In genomic region chr19:3950871-3951861, GRCh38 we compare ENCODE assay signal across 9 cellular contexts. TPM values are rescaled to one million over a fixed set of nuclear protein-coding genes. Genes with fewer than 3 reads are reported as not detected.
DNase-seq lines count a peak whose midpoint lies in the region; ATAC-seq lines count a peak whose summit lies in the region.
"Had no signal": no experiment of that assay in that cellular context is flagged by ENCODE, and none has a peak within 500 bp of the region (broad histone marks: within the 10 kb centered on the region; RNA-seq: fewer than 3 reads in every experiment).

No MANE protein-coding gene starts in this region.

- H3K9ac ChIP-seq in stomach smooth muscle (ENCODE audit: low read length in 2 of 2) = peak overlapping the region; percentile 75 to 76

- H3K27me3 ChIP-seq in stomach smooth muscle (ENCODE audit: control insufficient read depth in 1 of 2, insufficient read depth in 2 of 2, low read length in 2 of 2) = no peaks in the 10 kb centered on the region

- H3K4me3 Mint-ChIP-seq in activated T-helper 17 cell treated with anti-CD3 and anti-CD28 coated beads, Interleukin-2, amount 50 U/mL, for 72 hours = no peak overlapping the region

- no peaks in the 10 kb centered on the region for H3K27me3 Mint-ChIP-seq in activated T-helper 17 cell treated with anti-CD3 and anti-CD28 coated beads, Interleukin-2, amount 50 U/mL, for 72 hours

- DNase-seq in NCI-H2171 (lab: John Stamatoyannopoulos, UW) = peak; percentile 36
- DNase-seq in activated gamma-delta T cell treated with anti-CD3 and anti-CD28 coated beads, Interleukin-2, amount 50 U/mL, for 16 hours (ENCODE audit: low read depth) = peak; percentile 14
- DNase-seq in left lobe of liver (ENCODE audit: low spot score) = no peak
- no peak for DNase-seq in NCI-H345 treated with DMSO at 0.1 percent for 48 hours (lab: John Stamatoyannopoulos, UW; ENCODE audit: unreplicated experiment)
- no peak for DNase-seq in NCI-H748 treated with DMSO at 0.1 percent for 48 hours (lab: John Stamatoyannopoulos, UW)
- DNase-seq: SIG-M5; stimulated activated CD4-positive, alpha-beta T cell treated with anti-CD3 and anti-CD28 coated beads, Interleukin-12 subunit alpha, Interleukin-12 subunit beta, amount 100 ng/mL, for 4 hours had no signal

- peaks cover 6 to 7% of the 10 kb centered on the region in 2 donors for H3K36me3 ChIP-seq in stomach smooth muscle (ENCODE audit: control insufficient read depth in 2 of 2, insufficient read depth in 2 of 2, low read length in 2 of 2)

- H3K9me3 Mint-ChIP-seq in activated T-helper 17 cell treated with anti-CD3 and anti-CD28 coated beads, Interleukin-2, amount 50 U/mL, for 72 hours = no peaks in the 10 kb centered on the region

- no peaks in the 10 kb centered on the region for H3K36me3 Mint-ChIP-seq in activated T-helper 17 cell treated with anti-CD3 and anti-CD28 coated beads, Interleukin-2, amount 50 U/mL, for 72 hours (ENCODE audit: low read depth)

- H3K9me3 ChIP-seq in stomach smooth muscle (ENCODE audit: control insufficient read depth in 2 of 2, low read length in 2 of 2) = no peaks in the 10 kb centered on the region

- ATAC-seq in left lobe of liver = peak; percentile 17
- ATAC-seq in activated T-helper 17 cell treated with anti-CD3 and anti-CD28 coated beads, Interleukin-2, amount 50 U/mL, for 72 hours (replicated peaks) = no peak

- H3K4me3 ChIP-seq in stomach smooth muscle (ENCODE audit: low read length in 2 of 2) = peak overlapping the region; percentile 43 to 60

- H3K27ac Mint-ChIP-seq in activated T-helper 17 cell treated with anti-CD3 and anti-CD28 coated beads, Interleukin-2, amount 50 U/mL, for 72 hours = no peak overlapping the region

- H3K27ac ChIP-seq in stomach smooth muscle (ENCODE audit: low read length) = peak overlapping the region; percentile 95

- peaks cover 44% of the 10 kb centered on the region for H3K4me1 ChIP-seq in stomach smooth muscle (ENCODE audit: control insufficient read depth, insufficient read depth, low read length)

- H3K4me1 Mint-ChIP-seq in activated T-helper 17 cell treated with anti-CD3 and anti-CD28 coated beads, Interleukin-2, amount 50 U/mL, for 72 hours = no peaks in the 10 kb centered on the region

RNA-seq across cellular contexts. Expression of gene NMRK2, which starts 18.3 kb away (rescaled TPM):
- total RNA-seq in left lobe of liver = not detected
- not detected for total RNA-seq in activated T-helper 17 cell treated with anti-CD3 and anti-CD28 coated beads, Interleukin-2, amount 50 U/mL, for 72 hours

RNA-seq across cellular contexts. Expression of gene DAPK3, which starts 19.7 kb away (rescaled TPM):
- total RNA-seq in left lobe of liver = 20.4 TPM
- total RNA-seq in activated T-helper 17 cell treated with anti-CD3 and anti-CD28 coated beads, Interleukin-2, amount 50 U/mL, for 72 hours = 10 to 100 TPM; 37.5 to 40.6 TPM

RNA-seq across cellular contexts. Expression of gene EEF2, which starts 34.1 kb away (rescaled TPM):
- 1,272 TPM for total RNA-seq in left lobe of liver
- total RNA-seq in activated T-helper 17 cell treated with anti-CD3 and anti-CD28 coated beads, Interleukin-2, amount 50 U/mL, for 72 hours = 1,000 to 10,000 TPM; 3,211 to 3,379 TPM

RNA-seq across cellular contexts. Expression of gene PIAS4, which starts 56.4 kb away (rescaled TPM):
- total RNA-seq in left lobe of liver = 13.6 TPM
- total RNA-seq in activated T-helper 17 cell treated with anti-CD3 and anti-CD28 coated beads, Interleukin-2, amount 50 U/mL, for 72 hours = 10 to 100 TPM; 32.8 to 39.1 TPM

Comparison
In these comparisons a context has a peak if more than half of its experiments do, and no peak if none do; other contexts are left out.
1. DNase-seq: peak in NCI-H2171 (single experiment) and activated gamma-delta T cell treated with anti-CD3 and anti-CD28 coated beads, Interleukin-2, amount 50 U/mL, for 16 hours (single experiment); none in left lobe of liver (single experiment), NCI-H345 treated with DMSO at 0.1 percent for 48 hours (single experiment) and NCI-H748 treated with DMSO at 0.1 percent for 48 hours (single experiment).